ENCODE assay signal across 10 cellular contexts in the genomic region with DNA sequence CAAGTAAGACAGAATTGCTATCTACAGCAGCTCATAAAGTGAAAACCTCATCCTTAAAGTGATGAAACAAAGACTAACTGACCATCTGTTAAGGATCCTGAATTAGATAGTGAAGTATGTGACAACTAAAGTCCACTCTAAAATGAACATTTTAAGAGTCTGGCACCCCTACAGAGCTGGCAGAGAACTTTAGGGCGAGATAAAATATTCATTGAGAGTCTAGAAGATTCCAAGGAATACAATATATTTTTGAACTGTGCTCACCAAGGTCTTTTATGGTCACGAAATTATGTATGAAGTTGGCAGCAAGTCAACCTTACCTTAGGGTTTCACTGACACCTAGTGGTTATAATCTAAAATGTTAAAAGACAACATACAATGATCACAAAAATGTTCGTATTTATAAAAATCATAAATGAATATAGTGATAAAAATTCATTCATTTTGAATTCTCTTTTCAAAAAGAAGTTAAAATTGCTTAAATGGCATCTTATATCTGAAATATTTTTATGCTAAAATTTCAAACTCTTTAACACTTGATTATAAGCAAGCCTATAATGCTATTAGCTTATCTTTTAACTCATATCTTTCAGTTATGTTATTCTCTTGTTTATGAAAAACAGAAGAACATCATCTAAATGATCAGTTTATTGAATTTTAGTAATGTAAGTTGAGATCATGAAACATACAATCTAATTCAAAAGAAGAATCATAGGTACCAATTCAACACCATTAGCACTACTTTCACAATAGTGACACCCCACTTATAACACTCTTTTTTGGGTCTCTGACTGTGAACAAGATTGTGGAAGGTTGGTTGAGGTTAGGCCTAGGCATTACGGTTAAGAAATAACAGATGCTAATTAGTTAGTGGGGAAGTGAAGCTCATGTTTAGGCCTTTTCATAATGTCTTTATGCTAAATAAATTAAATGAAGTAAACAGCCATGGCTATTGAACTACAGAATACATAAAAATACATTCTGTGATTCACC. TPM values are rescaled to one million over a fixed set of nuclear protein-coding genes. Genes with fewer than 3 reads are reported as not detected.
DNase-seq lines count a peak whose midpoint lies in the region; ATAC-seq and TF ChIP-seq lines count a peak whose summit lies in the region.
"Had no signal": no experiment of that assay in that cellular context is flagged by ENCODE, and none has a peak within 500 bp of the region (broad histone marks: within the 10 kb centered on the region; RNA-seq: fewer than 3 reads in every experiment).

No MANE protein-coding gene starts in this region.

- ATAC-seq in activated CD8-positive, alpha-beta memory T cell treated with anti-CD3 and anti-CD28 coated beads, Interleukin-2, amount 10 ng/mL, durations not matched to agents 7 days and 5 days = peak; percentile 55
- ATAC-seq in GM19324 (IDR thresholded peaks at IDR 0.05; ENCODE audit: low FRiP score, unreplicated experiment) = no peak

- H3K4me1 Mint-ChIP-seq in activated CD8-positive, alpha-beta memory T cell treated with anti-CD3 and anti-CD28 coated beads, Interleukin-2, amount 10 ng/mL, durations not matched to agents 7 days and 5 days = no peaks in the 10 kb centered on the region

- H3K4me3 ChIP-seq in WI38 (ENCODE audit: low read depth, low read length) = no peak overlapping the region

- no peak overlapping the region for H3K4me3 Mint-ChIP-seq in activated CD8-positive, alpha-beta memory T cell treated with anti-CD3 and anti-CD28 coated beads, Interleukin-2, amount 10 ng/mL, durations not matched to agents 7 days and 5 days
- H3K4me3 Mint-ChIP-seq: activated naive CD8-positive, alpha-beta T cell; stimulated activated naive CD8-positive, alpha-beta T cell treated with anti-CD3 and anti-CD28 coated beads, Interleukin-15, Interleukin-2, amounts not matched to agents 100 ng/mL and 50 ng/mL, for 24 hours had no signal

- H3K27ac Mint-ChIP-seq in activated CD8-positive, alpha-beta memory T cell treated with anti-CD3 and anti-CD28 coated beads, Interleukin-2, amount 10 ng/mL, durations not matched to agents 7 days and 5 days = no peak overlapping the region
- H3K27ac Mint-ChIP-seq: activated naive CD8-positive, alpha-beta T cell; stimulated activated naive CD8-positive, alpha-beta T cell treated with anti-CD3 and anti-CD28 coated beads, Interleukin-15, Interleukin-2, amounts not matched to agents 100 ng/mL and 50 ng/mL, for 24 hours had no signal

- CTCF ChIA-PET in activated CD8-positive, alpha-beta memory T cell treated with anti-CD3 and anti-CD28 coated beads, Interleukin-2, amount 10 ng/mL, durations not matched to agents 7 days and 5 days (lab: Charles Lee) = interaction anchor here (0.8 to 5.1 kb wide), 31 partner anchors 7 to 758 kb away, joined by 3 to 37 read pairs (median 4); partner anchors contain the start of genes EZR and RSPH3

- DNase-seq in activated CD8-positive, alpha-beta memory T cell treated with anti-CD3 and anti-CD28 coated beads, Interleukin-2, amount 10 ng/mL, durations not matched to agents 7 days and 5 days = no peak
- DNase-seq in activated CD8-positive, alpha-beta memory T cell treated with anti-CD3 and anti-CD28 coated beads, Interleukin-2, amount 50 U/mL, for 4 hours = no peak
- DNase-seq in NCI-H1694 (lab: John Stamatoyannopoulos, UW) (peak; percentile 48), glomerular visceral epithelial cell (ENCODE audit: extremely low spot score) (peak; percentile 65), putamen (ENCODE audit: low spot score) (peak; percentile 8)
- no peak for DNase-seq in activated CD8-positive, alpha-beta memory T cell treated with anti-CD3 and anti-CD28 coated beads for 24 hours

- H3K9me3 Mint-ChIP-seq in activated CD8-positive, alpha-beta memory T cell treated with anti-CD3 and anti-CD28 coated beads, Interleukin-2, amount 10 ng/mL, durations not matched to agents 7 days and 5 days (ENCODE audit: low read depth) = peaks cover 8% of the 10 kb centered on the region

- peaks cover 18% of the 10 kb centered on the region for H3K36me3 Mint-ChIP-seq in activated CD8-positive, alpha-beta memory T cell treated with anti-CD3 and anti-CD28 coated beads, Interleukin-2, amount 10 ng/mL, durations not matched to agents 7 days and 5 days

- no peaks in the 10 kb centered on the region for H3K27me3 Mint-ChIP-seq in activated CD8-positive, alpha-beta memory T cell treated with anti-CD3 and anti-CD28 coated beads, Interleukin-2, amount 10 ng/mL, durations not matched to agents 7 days and 5 days
- H3K27me3 Mint-ChIP-seq: activated naive CD8-positive, alpha-beta T cell; stimulated activated naive CD8-positive, alpha-beta T cell treated with anti-CD3 and anti-CD28 coated beads, Interleukin-15, Interleukin-2, amounts not matched to agents 100 ng/mL and 50 ng/mL, for 24 hours had no signal

- peak; percentile 11; the same call in 1 of the 2 replicates for TF ChIP-seq CTCF in WI38 (IDR thresholded peaks at IDR 0.05; ENCODE audit: low read depth, low read length)

RNA-seq across cellular contexts. Expression of gene RSPH3, which starts 27.5 kb away (rescaled TPM):
- total RNA-seq in activated CD8-positive, alpha-beta memory T cell treated with anti-CD3 and anti-CD28 coated beads, Interleukin-2, amount 10 ng/mL, durations not matched to agents 7 days and 5 days = 1 to 10 TPM; 2.1 TPM

Comparison
In these comparisons a context has a peak if more than half of its experiments do, and no peak if none do; other contexts are left out.
1. DNase-seq: peak in NCI-H1694 (single experiment), glomerular visceral epithelial cell (single experiment) and putamen (single experiment); none in activated CD8-positive, alpha-beta memory T cell treated with anti-CD3 and anti-CD28 coated beads, Interleukin-2, amount 10 ng/mL, durations not matched to agents 7 days and 5 days (single experiment), activated CD8-positive, alpha-beta memory T cell treated with anti-CD3 and anti-CD28 coated beads, Interleukin-2, amount 50 U/mL, for 4 hours (single experiment) and activated CD8-positive, alpha-beta memory T cell treated with anti-CD3 and anti-CD28 coated beads for 24 hours (single experiment).